1 cellular context compared by ENCODE assay signal in the genomic region with DNA sequence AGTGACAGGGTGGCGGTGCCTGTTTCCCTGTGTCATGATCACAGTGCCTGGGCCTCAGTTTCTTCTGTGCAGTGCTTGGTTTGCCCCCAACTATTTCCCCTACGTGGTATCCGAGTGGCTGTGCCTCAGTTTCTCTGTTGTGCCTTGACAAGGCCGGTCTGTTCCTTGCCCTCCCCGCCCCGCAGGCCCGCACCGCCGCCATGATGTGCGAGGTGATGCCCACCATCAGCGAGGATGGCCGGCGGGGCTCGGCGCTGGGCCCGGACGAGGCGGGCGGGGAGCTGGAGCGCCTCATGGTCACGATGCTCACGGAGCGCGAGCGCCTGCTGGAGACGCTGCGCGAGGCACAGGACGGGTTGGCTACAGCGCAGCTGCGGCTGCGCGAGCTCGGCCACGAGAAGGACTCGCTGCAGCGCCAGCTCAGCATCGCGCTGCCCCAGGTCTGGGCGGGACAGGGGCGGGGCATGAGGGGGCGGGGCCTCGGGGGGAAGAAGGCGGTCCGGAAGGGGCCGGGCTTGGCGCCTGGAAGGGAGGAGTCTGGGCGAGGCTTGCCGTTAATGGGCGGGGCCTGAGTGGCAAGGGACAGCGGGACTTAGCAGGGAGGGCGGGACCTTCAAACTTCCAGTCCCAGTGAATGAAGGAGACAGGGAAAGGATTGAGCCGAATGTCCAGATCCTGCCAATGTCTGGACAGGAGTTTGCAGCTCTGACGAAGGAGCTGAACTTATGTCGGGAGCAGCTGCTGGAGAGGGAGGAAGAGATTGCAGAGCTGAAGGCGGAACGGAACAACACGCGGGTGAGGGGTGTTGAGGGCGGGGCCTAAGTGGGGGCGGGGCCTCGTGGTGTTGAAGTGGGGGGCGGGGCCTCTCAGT.
TF ChIP-seq lines count a peak whose summit lies in the region.

No MANE protein-coding gene starts in this region.

TF ChIP-seq in HEK293, 187 proteins besides CTCF, POLR2A, EP300 and RAD21 (continued from another document and continues in another):
- TF ChIP-seq ZSCAN30 (tag by site-specific recombination; IDR thresholded peaks at IDR 0.05) (peak; percentile 73; the same call in 1 of the 2 replicates), ZNF571 (tag by site-specific recombination; IDR thresholded peaks at IDR 0.05) (no peak), ZNF292 (tag by site-specific recombination; IDR thresholded peaks at IDR 0.05; ENCODE audit: borderline replicate concordance, low read depth) (no peak), ZNF561 (tag by site-specific recombination; IDR thresholded peaks at IDR 0.05; ENCODE audit: borderline replicate concordance) (no peak), ZNF610 (tag by site-specific recombination; IDR thresholded peaks at IDR 0.05; ENCODE audit: borderline replicate concordance) (peak; percentile 61; the same call in 1 of the 2 replicates), SETDB1 (IDR thresholded peaks at IDR 0.05; ENCODE audit: insufficient read length, low read length) (no peak), ZNF843 (tag by site-specific recombination; IDR thresholded peaks at IDR 0.05) (0 out of 2 replicates have a peak, but pooled peaks have one; percentile 39), ZNF707 (tag by site-specific recombination; IDR thresholded peaks at IDR 0.05) (no peak), OSR2 (tag by site-specific recombination; IDR thresholded peaks at IDR 0.05) (no peak), ZNF830 (tag by site-specific recombination; IDR thresholded peaks at IDR 0.05; ENCODE audit: low read depth) (no peak), ZNF366 (tag by site-specific recombination; conservative IDR thresholded peaks at IDR 0.05) (peak; percentile 59), GLIS2 (tag by site-specific recombination; IDR thresholded peaks at IDR 0.05) (no peak), ZNF792 (tag by site-specific recombination; IDR thresholded peaks at IDR 0.05) (no peak), ZIC2 (tag by site-specific recombination; IDR thresholded peaks at IDR 0.05) (no peak), ZNF37A (tag by site-specific recombination; IDR thresholded peaks at IDR 0.05) (no peak), SP3 (tag by site-specific recombination; IDR thresholded peaks at IDR 0.05) (peak; percentile 96), ZNF747 (tag by site-specific recombination; IDR thresholded peaks at IDR 0.05) (no peak), SP2 (tag by site-specific recombination; IDR thresholded peaks at IDR 0.05) (peak; percentile 92), KLF9 (tag by site-specific recombination; IDR thresholded peaks at IDR 0.05; ENCODE audit: low read depth) (peak; percentile 83), KLF10 (tag by site-specific recombination; IDR thresholded peaks at IDR 0.05) (no peak), ZNF266 (tag by site-specific recombination; IDR thresholded peaks at IDR 0.05; ENCODE audit: low read depth) (no peak), ZNF660 (tag by site-specific recombination; IDR thresholded peaks at IDR 0.05) (peak; percentile 3; the same call in 1 of the 2 replicates), ZNF350 (tag by site-specific recombination; IDR thresholded peaks at IDR 0.05) (no peak), ZNF335 (tag by site-specific recombination; conservative IDR thresholded peaks at IDR 0.05) (peak; percentile 68)
- TF ChIP-seq, protein P1, sequence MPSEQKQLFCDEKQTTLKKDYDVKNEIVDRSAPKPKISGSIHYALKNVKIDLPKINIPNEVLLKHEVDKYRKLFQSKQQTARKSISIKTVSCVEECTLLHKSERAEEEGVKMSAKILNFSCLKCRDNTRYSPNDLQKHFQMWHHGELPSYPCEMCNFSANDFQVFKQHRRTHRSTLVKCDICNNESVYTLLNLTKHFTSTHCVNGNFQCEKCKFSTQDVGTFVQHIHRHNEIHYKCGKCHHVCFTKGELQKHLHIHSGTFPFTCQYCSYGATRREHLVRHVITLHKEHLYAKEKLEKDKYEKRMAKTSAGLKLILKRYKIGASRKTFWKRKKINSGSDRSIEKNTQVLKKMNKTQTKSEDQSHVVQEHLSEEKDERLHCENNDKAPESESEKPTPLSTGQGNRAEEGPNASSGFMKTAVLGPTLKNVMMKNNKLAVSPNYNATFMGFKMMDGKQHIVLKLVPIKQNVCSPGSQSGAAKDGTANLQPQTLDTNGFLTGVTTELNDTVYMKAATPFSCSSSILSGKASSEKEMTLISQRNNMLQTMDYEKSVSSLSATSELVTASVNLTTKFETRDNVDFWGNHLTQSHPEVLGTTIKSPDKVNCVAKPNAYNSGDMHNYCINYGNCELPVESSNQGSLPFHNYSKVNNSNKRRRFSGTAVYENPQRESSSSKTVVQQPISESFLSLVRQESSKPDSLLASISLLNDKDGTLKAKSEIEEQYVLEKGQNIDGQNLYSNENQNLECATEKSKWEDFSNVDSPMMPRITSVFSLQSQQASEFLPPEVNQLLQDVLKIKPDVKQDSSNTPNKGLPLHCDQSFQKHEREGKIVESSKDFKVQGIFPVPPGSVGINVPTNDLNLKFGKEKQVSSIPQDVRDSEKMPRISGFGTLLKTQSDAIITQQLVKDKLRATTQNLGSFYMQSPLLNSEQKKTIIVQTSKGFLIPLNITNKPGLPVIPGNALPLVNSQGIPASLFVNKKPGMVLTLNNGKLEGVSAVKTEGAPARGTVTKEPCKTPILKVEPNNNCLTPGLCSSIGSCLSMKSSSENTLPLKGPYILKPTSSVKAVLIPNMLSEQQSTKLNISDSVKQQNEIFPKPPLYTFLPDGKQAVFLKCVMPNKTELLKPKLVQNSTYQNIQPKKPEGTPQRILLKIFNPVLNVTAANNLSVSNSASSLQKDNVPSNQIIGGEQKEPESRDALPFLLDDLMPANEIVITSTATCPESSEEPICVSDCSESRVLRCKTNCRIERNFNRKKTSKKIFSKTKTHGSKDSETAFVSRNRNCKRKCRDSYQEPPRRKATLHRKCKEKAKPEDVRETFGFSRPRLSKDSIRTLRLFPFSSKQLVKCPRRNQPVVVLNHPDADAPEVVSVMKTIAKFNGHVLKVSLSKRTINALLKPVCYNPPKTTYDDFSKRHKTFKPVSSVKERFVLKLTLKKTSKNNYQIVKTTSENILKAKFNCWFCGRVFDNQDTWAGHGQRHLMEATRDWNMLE (tag by site-specific recombination; conservative IDR thresholded peaks at IDR 0.05; ENCODE audit: low read depth), result no peak
- TF ChIP-seq, protein P2, sequence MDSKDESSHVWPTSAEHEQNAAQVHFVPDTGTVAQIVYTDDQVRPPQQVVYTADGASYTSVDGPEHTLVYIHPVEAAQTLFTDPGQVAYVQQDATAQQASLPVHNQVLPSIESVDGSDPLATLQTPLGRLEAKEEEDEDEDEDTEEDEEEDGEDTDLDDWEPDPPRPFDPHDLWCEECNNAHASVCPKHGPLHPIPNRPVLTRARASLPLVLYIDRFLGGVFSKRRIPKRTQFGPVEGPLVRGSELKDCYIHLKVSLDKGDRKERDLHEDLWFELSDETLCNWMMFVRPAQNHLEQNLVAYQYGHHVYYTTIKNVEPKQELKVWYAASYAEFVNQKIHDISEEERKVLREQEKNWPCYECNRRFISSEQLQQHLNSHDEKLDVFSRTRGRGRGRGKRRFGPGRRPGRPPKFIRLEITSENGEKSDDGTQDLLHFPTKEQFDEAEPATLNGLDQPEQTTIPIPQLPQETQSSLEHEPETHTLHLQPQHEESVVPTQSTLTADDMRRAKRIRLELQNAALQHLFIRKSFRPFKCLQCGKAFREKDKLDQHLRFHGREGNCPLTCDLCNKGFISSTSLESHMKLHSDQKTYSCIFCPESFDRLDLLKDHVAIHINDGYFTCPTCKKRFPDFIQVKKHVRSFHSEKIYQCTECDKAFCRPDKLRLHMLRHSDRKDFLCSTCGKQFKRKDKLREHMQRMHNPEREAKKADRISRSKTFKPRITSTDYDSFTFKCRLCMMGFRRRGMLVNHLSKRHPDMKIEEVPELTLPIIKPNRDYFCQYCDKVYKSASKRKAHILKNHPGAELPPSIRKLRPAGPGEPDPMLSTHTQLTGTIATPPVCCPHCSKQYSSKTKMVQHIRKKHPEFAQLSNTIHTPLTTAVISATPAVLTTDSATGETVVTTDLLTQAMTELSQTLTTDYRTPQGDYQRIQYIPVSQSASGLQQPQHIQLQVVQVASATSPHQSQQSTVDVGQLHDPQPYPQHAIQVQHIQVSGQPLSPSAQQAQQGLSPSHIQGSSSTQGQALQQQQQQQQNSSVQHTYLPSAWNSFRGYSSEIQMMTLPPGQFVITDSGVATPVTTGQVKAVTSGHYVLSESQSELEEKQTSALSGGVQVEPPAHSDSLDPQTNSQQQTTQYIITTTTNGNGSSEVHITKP (tag by site-specific recombination; IDR thresholded peaks at IDR 0.05), result peak; percentile 90
- TF ChIP-seq, protein P3, sequence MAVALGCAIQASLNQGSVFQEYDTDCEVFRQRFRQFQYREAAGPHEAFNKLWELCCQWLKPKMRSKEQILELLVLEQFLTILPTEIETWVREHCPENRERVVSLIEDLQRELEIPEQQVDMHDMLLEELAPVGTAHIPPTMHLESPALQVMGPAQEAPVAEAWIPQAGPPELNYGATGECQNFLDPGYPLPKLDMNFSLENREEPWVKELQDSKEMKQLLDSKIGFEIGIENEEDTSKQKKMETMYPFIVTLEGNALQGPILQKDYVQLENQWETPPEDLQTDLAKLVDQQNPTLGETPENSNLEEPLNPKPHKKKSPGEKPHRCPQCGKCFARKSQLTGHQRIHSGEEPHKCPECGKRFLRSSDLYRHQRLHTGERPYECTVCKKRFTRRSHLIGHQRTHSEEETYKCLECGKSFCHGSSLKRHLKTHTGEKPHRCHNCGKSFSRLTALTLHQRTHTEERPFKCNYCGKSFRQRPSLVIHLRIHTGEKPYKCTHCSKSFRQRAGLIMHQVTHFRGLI (tag by site-specific recombination; IDR thresholded peaks at IDR 0.05), result peak; percentile 57; the same call in 1 of the 2 replicates
- TF ChIP-seq, protein P4, sequence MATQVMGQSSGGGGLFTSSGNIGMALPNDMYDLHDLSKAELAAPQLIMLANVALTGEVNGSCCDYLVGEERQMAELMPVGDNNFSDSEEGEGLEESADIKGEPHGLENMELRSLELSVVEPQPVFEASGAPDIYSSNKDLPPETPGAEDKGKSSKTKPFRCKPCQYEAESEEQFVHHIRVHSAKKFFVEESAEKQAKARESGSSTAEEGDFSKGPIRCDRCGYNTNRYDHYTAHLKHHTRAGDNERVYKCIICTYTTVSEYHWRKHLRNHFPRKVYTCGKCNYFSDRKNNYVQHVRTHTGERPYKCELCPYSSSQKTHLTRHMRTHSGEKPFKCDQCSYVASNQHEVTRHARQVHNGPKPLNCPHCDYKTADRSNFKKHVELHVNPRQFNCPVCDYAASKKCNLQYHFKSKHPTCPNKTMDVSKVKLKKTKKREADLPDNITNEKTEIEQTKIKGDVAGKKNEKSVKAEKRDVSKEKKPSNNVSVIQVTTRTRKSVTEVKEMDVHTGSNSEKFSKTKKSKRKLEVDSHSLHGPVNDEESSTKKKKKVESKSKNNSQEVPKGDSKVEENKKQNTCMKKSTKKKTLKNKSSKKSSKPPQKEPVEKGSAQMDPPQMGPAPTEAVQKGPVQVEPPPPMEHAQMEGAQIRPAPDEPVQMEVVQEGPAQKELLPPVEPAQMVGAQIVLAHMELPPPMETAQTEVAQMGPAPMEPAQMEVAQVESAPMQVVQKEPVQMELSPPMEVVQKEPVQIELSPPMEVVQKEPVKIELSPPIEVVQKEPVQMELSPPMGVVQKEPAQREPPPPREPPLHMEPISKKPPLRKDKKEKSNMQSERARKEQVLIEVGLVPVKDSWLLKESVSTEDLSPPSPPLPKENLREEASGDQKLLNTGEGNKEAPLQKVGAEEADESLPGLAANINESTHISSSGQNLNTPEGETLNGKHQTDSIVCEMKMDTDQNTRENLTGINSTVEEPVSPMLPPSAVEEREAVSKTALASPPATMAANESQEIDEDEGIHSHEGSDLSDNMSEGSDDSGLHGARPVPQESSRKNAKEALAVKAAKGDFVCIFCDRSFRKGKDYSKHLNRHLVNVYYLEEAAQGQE (tag by site-specific recombination; IDR thresholded peaks at IDR 0.05), result no peak
- TF ChIP-seq, protein P5, sequence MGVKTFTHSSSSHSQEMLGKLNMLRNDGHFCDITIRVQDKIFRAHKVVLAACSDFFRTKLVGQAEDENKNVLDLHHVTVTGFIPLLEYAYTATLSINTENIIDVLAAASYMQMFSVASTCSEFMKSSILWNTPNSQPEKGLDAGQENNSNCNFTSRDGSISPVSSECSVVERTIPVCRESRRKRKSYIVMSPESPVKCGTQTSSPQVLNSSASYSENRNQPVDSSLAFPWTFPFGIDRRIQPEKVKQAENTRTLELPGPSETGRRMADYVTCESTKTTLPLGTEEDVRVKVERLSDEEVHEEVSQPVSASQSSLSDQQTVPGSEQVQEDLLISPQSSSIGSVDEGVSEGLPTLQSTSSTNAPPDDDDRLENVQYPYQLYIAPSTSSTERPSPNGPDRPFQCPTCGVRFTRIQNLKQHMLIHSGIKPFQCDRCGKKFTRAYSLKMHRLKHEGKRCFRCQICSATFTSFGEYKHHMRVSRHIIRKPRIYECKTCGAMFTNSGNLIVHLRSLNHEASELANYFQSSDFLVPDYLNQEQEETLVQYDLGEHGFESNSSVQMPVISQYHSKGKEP (tag by site-specific recombination; IDR thresholded peaks at IDR 0.05), result 0 out of 2 replicates have a peak, but pooled peaks have one; percentile 12
- TF ChIP-seq, protein P6, sequence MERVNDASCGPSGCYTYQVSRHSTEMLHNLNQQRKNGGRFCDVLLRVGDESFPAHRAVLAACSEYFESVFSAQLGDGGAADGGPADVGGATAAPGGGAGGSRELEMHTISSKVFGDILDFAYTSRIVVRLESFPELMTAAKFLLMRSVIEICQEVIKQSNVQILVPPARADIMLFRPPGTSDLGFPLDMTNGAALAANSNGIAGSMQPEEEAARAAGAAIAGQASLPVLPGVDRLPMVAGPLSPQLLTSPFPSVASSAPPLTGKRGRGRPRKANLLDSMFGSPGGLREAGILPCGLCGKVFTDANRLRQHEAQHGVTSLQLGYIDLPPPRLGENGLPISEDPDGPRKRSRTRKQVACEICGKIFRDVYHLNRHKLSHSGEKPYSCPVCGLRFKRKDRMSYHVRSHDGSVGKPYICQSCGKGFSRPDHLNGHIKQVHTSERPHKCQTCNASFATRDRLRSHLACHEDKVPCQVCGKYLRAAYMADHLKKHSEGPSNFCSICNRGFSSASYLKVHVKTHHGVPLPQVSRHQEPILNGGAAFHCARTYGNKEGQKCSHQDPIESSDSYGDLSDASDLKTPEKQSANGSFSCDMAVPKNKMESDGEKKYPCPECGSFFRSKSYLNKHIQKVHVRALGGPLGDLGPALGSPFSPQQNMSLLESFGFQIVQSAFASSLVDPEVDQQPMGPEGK (tag by site-specific recombination; IDR thresholded peaks at IDR 0.05), result peak; percentile 63
- TF ChIP-seq, protein P7, sequence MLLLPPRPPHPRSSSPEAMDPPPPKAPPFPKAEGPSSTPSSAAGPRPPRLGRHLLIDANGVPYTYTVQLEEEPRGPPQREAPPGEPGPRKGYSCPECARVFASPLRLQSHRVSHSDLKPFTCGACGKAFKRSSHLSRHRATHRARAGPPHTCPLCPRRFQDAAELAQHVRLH (tag by site-specific recombination; IDR thresholded peaks at IDR 0.05), result no peak; the same call in 1 of the 2 replicates
- TF ChIP-seq, protein P8, sequence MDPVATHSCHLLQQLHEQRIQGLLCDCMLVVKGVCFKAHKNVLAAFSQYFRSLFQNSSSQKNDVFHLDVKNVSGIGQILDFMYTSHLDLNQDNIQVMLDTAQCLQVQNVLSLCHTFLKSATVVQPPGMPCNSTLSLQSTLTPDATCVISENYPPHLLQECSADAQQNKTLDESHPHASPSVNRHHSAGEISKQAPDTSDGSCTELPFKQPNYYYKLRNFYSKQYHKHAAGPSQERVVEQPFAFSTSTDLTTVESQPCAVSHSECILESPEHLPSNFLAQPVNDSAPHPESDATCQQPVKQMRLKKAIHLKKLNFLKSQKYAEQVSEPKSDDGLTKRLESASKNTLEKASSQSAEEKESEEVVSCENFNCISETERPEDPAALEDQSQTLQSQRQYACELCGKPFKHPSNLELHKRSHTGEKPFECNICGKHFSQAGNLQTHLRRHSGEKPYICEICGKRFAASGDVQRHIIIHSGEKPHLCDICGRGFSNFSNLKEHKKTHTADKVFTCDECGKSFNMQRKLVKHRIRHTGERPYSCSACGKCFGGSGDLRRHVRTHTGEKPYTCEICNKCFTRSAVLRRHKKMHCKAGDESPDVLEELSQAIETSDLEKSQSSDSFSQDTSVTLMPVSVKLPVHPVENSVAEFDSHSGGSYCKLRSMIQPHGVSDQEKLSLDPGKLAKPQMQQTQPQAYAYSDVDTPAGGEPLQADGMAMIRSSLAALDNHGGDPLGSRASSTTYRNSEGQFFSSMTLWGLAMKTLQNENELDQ (tag by site-specific recombination; IDR thresholded peaks at IDR 0.05; ENCODE audit: low read depth), result no peak
